Comparison of ENCODE assay signal across 9 cellular contexts in the genomic region with DNA sequence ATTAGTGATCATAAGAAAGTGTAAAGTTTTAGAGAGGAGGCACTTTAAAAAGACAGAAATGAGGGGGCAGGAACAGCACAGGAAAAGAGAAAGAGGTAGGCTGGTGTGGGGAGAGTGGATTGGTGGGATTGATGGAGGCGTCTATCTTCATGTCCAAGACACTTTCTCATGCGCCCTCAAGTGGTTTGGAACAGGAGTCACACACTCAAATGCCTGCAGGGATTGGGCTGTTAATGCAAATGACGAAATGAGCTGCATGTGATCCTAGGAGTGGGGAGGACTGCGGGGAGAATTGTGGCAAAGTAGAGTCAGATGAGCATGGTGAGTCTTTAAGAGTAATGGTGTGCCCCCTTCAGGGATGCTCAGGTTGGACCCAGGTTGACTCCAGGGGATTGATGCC. TPM values are rescaled to one million over a fixed set of nuclear protein-coding genes. Genes with fewer than 3 reads are reported as not detected.
DNase-seq lines count a peak whose midpoint lies in the region; ATAC-seq and TF ChIP-seq lines count a peak whose summit lies in the region.
"Had no signal": no experiment of that assay in that cellular context is flagged by ENCODE, and none has a peak within 500 bp of the region (broad histone marks: within the 10 kb centered on the region; RNA-seq: fewer than 3 reads in every experiment).

No MANE protein-coding gene starts in this region.

- H3K4me1 ChIP-seq in H9 (ENCODE audit: insufficient read depth, low read length) = no peaks in the 10 kb centered on the region

- H3K9me3 ChIP-seq in H9 (ENCODE audit: control insufficient read depth, low read depth, low read length) (no peaks in the 10 kb centered on the region), SK-N-MC (ENCODE audit: low read depth, low read length) (no peaks in the 10 kb centered on the region)

- H2BK12ac ChIP-seq in H9 (ENCODE audit: insufficient read length, low read depth, low read length) = no peak overlapping the region

- DNase-seq in Caki2 (ENCODE audit: low read depth) = peak; percentile 16
- peak; percentile 54 for DNase-seq in H9
- peak; percentile 26 for DNase-seq in SK-N-MC (ENCODE audit: low read depth, low spot score)
- DNase-seq in glutamatergic neuron = peak; percentile 36
- DNase-seq in NCI-H2107 (lab: John Stamatoyannopoulos, UW) = no peak
- DNase-seq in HFFc6 = no peak
- DNase-seq in 8988T = no peak

- H3K4me2 ChIP-seq in H9 (ENCODE audit: insufficient read depth, insufficient read length, low read length) = no peak overlapping the region

- TF ChIP-seq CTCF in H9 (conservative IDR thresholded peaks at IDR 0.05) (peak; percentile 58), glutamatergic neuron (IDR thresholded peaks at IDR 0.05; ENCODE audit: partially characterized antibody, unreplicated experiment) (peak; percentile 44), HFFc6 (IDR thresholded peaks at IDR 0.05) (no peak)

- H3K4me3 ChIP-seq in SK-N-MC = no peak overlapping the region

- no peak overlapping the region for H3K9ac ChIP-seq in H9 (ENCODE audit: extremely low read depth, insufficient read length, low read length)
- no peak overlapping the region for H3K9ac ChIP-seq in SK-N-MC (ENCODE audit: insufficient read length)

- H2BK120ac ChIP-seq in H9 (ENCODE audit: low read depth, low read length, poor library complexity, severe bottlenecking) = no peak overlapping the region

- H3K27me3 ChIP-seq in H9 (ENCODE audit: insufficient read depth, low read length) = no peaks in the 10 kb centered on the region

- in situ Hi-C loops in Caki2 (cut with HindIII; ENCODE audit: low pct_unique_long_range_greater_than_20kb, low sequenced_read_pairs) = no loop called here

- H3K36me3 ChIP-seq in SK-N-MC (ENCODE audit: insufficient read depth, low read length) = no peaks in the 10 kb centered on the region

- no peak overlapping the region for H3K14ac ChIP-seq in H9 (ENCODE audit: insufficient read depth, low read length)

- no peak overlapping the region for H4K5ac ChIP-seq in H9 (ENCODE audit: insufficient read length, low read depth, low read length)

- no peaks in the 10 kb centered on the region for H3K79me1 ChIP-seq in H9 (ENCODE audit: insufficient read depth, low read depth, low read length, poor library complexity, severe bottlenecking)

- no peaks in the 10 kb centered on the region for H3K9me3 Mint-ChIP-seq in H9
- no peaks in the 10 kb centered on the region for H3K9me3 Mint-ChIP-seq in glutamatergic neuron (ENCODE audit: unreplicated experiment)
- H3K9me3 Mint-ChIP-seq in HFFc6 = no peaks in the 10 kb centered on the region

- peaks cover 3% of the 10 kb centered on the region for H3K27me3 Mint-ChIP-seq in H9 (ENCODE audit: low read depth)
- H3K27me3 Mint-ChIP-seq in glutamatergic neuron (ENCODE audit: unreplicated experiment) = peaks cover 7% of the 10 kb centered on the region
- peaks cover 19% of the 10 kb centered on the region for H3K27me3 Mint-ChIP-seq in HFFc6 (ENCODE audit: insufficient read depth)

- no peak overlapping the region for H2BK5ac ChIP-seq in H9 (ENCODE audit: insufficient read length, low read length)

- no peaks in the 10 kb centered on the region for H3K23me2 ChIP-seq in H9 (ENCODE audit: insufficient read length, low read depth, low read length, poor library complexity, severe bottlenecking)

- H3K36me3 Mint-ChIP-seq in H9 (ENCODE audit: insufficient read depth in 1 of 3, low read depth in 3 of 3) (no peaks in the 10 kb centered on the region), glutamatergic neuron (ENCODE audit: unreplicated experiment) (no peaks in the 10 kb centered on the region), HFFc6 (ENCODE audit: low read depth) (no peaks in the 10 kb centered on the region)

- H3K27ac ChIP-seq in H9 (ENCODE audit: insufficient read length, low read depth, low read length) (no peak overlapping the region), SK-N-MC (no peak overlapping the region)

- H3K18ac ChIP-seq in H9 (ENCODE audit: insufficient read length, low read depth, low read length) = no peak overlapping the region

- H3K23ac ChIP-seq in H9 (ENCODE audit: insufficient read length, low read depth, low read length) = no peak overlapping the region

- WGBS in H9 (ENCODE audit: extremely low coverage, insufficient read length, low lambda C conversion rate) = no CpG with 5 or more reads among the region's 4 CpGs

- H4K20me1 ChIP-seq in H9 (ENCODE audit: control insufficient read depth, insufficient read depth, insufficient read length) = no peaks in the 10 kb centered on the region

- no peak overlapping the region for H2BK15ac ChIP-seq in H9 (ENCODE audit: low read depth, low read length)

- no peak overlapping the region for H4K91ac ChIP-seq in H9 (ENCODE audit: insufficient read length, low read depth, low read length)

- no peak overlapping the region for H2AFZ ChIP-seq in H9 (ENCODE audit: low read length)

- no peaks in the 10 kb centered on the region for H3K79me2 ChIP-seq in H9 (ENCODE audit: insufficient read depth, low read length)

- H3K4me3 Mint-ChIP-seq in H9 (no peak overlapping the region), glutamatergic neuron (ENCODE audit: unreplicated experiment) (no peak overlapping the region), HFFc6 (no peak overlapping the region)

- H3K27ac Mint-ChIP-seq in H9 = no peak overlapping the region
- no peak overlapping the region for H3K27ac Mint-ChIP-seq in glutamatergic neuron (ENCODE audit: unreplicated experiment)
- no peak overlapping the region for H3K27ac Mint-ChIP-seq in HFFc6

- no peak overlapping the region for H3K4ac ChIP-seq in H9 (ENCODE audit: low read depth, low read length)

- no peak overlapping the region for H2AK5ac ChIP-seq in H9 (ENCODE audit: insufficient read length, low read length)

- no peak overlapping the region for H4K8ac ChIP-seq in H9 (replicated peaks; ENCODE audit: insufficient read length, low read depth, low read length)

- H3T11ph ChIP-seq in H9 (ENCODE audit: low read length) = no peak overlapping the region

- no peak overlapping the region for H2BK20ac ChIP-seq in H9 (ENCODE audit: low read depth, low read length, poor library complexity, severe bottlenecking)

- no peak for ATAC-seq in HG03139 (IDR thresholded peaks at IDR 0.05; ENCODE audit: unreplicated experiment)

- no peak overlapping the region for H3K56ac ChIP-seq in H9 (ENCODE audit: insufficient read length, low read depth, low read length)

- peaks cover 16 to 19% of the 10 kb centered on the region in 2 experiments for H3K4me1 Mint-ChIP-seq in H9
- H3K4me1 Mint-ChIP-seq in glutamatergic neuron (ENCODE audit: low read depth, unreplicated experiment) = no peaks in the 10 kb centered on the region
- H3K4me1 Mint-ChIP-seq in HFFc6 (ENCODE audit: low read depth) = no peaks in the 10 kb centered on the region

RNA-seq across cellular contexts. Expression of a gene that starts 5.5 kb away (rescaled TPM):
- total RNA-seq in Caki2 (2014; rRNA removed; shearing (Covaris generic); ENCODE audit: low replicate concordance) = not detected in 2 replicates
- not detected in 2 replicates for total RNA-seq in H9 (2021)
- not detected for total RNA-seq in glutamatergic neuron (ENCODE audit: unreplicated experiment)
- total RNA-seq in HFFc6 (2021; fragmentation: NEBNext Ultra II Directional; extraction: Animal tissue kit (Norgen Biotek cat#: 25700)) = not detected
- total RNA-seq: glomerular endothelial cell had no signal

RNA-seq across cellular contexts. Expression of a gene that starts 45.1 kb away (rescaled TPM):
- 18.3 and 21.8 TPM in 2 replicates for total RNA-seq in Caki2 (2014; rRNA removed; shearing (Covaris generic); ENCODE audit: low replicate concordance)
- total RNA-seq in H9 (2021) = 25.9 and 27.8 TPM in 2 replicates
- 13.7 TPM for total RNA-seq in glutamatergic neuron (ENCODE audit: unreplicated experiment)
- 10 to 100 TPM; 26.0 to 34.8 (median 28.5) TPM for total RNA-seq in HFFc6 (2021; fragmentation: NEBNext Ultra II Directional; extraction: Animal tissue kit (Norgen Biotek cat#: 25700))

RNA-seq across cellular contexts. Expression of a gene that starts 49.3 kb away (rescaled TPM):
- total RNA-seq in Caki2 (2014; rRNA removed; shearing (Covaris generic); ENCODE audit: low replicate concordance) = not detected in 2 replicates
- 0.07 and 0.15 TPM in 2 replicates for total RNA-seq in H9 (2021)
- not detected for total RNA-seq in glutamatergic neuron (ENCODE audit: unreplicated experiment)
- not detected for total RNA-seq in HFFc6 (2021; fragmentation: NEBNext Ultra II Directional; extraction: Animal tissue kit (Norgen Biotek cat#: 25700))
- total RNA-seq: glomerular endothelial cell had no signal

Comparison
In these comparisons a context has a peak if more than half of its experiments do, and no peak if none do; other contexts are left out.
1. DNase-seq: peak in Caki2 (single experiment), H9 (single experiment), SK-N-MC (single experiment) and glutamatergic neuron (single experiment); none in NCI-H2107 (single experiment), HFFc6 (single experiment) and 8988T (single experiment).